17 cellular contexts compared by ENCODE assay signal in the genomic region with DNA sequence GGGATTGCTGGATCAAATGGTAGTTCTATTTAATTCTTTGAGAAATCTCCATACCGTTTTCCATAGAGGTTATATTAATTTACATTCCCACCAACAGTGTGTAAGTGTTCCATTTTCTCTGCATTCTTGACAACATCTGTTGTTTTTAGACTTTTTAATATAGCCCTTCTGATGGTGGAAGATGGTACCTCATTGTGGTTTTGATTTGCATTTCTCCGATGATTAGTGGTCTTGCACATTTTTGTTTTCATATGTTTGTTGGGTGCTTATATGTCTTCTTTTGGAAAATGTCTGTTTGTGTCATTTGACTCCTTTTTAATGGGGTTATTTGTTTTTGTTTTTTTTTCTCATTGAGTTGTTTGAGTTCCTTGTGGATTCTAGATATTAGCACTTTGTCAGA.
A peak's percentile ranks its signal among the peaks of the same experiment; 100 is the strongest.
DNase-seq lines count a peak whose midpoint lies in the region; ATAC-seq and FAIRE-seq lines count a peak whose summit lies in the region.
"Had no signal": no experiment of that assay in that cellular context is flagged by ENCODE, and none has a peak within 500 bp of the region (broad histone marks: within the 10 kb centered on the region; RNA-seq: fewer than 3 reads in every experiment).

No MANE protein-coding gene starts in this region.

- ATAC-seq in GM18502 (IDR thresholded peaks at IDR 0.05; ENCODE audit: poor library complexity, unreplicated experiment) (peak; percentile 42), GM19351 (IDR thresholded peaks at IDR 0.05; ENCODE audit: unreplicated experiment) (peak; percentile 49), HG03378 (IDR thresholded peaks at IDR 0.05; ENCODE audit: unreplicated experiment) (peak; percentile 73), GM21367 (IDR thresholded peaks at IDR 0.05; ENCODE audit: unreplicated experiment) (no peak)
- no peak for ATAC-seq in stimulated activated naive CD8-positive, alpha-beta T cell treated with anti-CD3 and anti-CD28 coated beads, Interleukin-15, amount 100 ng/mL, for 72 hours
- ATAC-seq: GM23338 had no signal

- peak; percentile 18 for FAIRE-seq in colon (lab: Jason Lieb, UNC)
- FAIRE-seq: A204.1 had no signal

- no peaks in the 10 kb centered on the region for H3K27me3 Mint-ChIP-seq in stimulated activated naive CD8-positive, alpha-beta T cell treated with anti-CD3 and anti-CD28 coated beads, Interleukin-15, amount 100 ng/mL, for 72 hours

- in situ Hi-C loops in G401 (cut with HindIII; ENCODE audit: low sequenced_read_pairs): no loop called here

- no peak for DNase-seq in G401 (ENCODE audit: low spot score)
- no peak for DNase-seq in stimulated activated naive CD8-positive, alpha-beta T cell treated with anti-CD3 and anti-CD28 coated beads, Interleukin-15, amount 100 ng/mL, for 72 hours
- DNase-seq: C1 segment of cervical spinal cord, DND-41, NCI-H1092, NCI-H146, NCI-H2081, NCI-H510A treated with DMSO at 0.1 percent for 48 hours, SHP77, SK-N-SH had no signal

- no peak overlapping the region for H3K4me3 Mint-ChIP-seq in stimulated activated naive CD8-positive, alpha-beta T cell treated with anti-CD3 and anti-CD28 coated beads, Interleukin-15, amount 100 ng/mL, for 72 hours
- H3K4me3 Mint-ChIP-seq: GM23338 had no signal

- no peak overlapping the region for H3K27ac Mint-ChIP-seq in stimulated activated naive CD8-positive, alpha-beta T cell treated with anti-CD3 and anti-CD28 coated beads, Interleukin-15, amount 100 ng/mL, for 72 hours
- H3K27ac Mint-ChIP-seq: GM23338 had no signal

- H3K9me3 Mint-ChIP-seq in stimulated activated naive CD8-positive, alpha-beta T cell treated with anti-CD3 and anti-CD28 coated beads, Interleukin-15, amount 100 ng/mL, for 72 hours: no peaks in the 10 kb centered on the region
- H3K9me3 Mint-ChIP-seq: GM23338 had no signal

- no peaks in the 10 kb centered on the region for H3K4me1 Mint-ChIP-seq in stimulated activated naive CD8-positive, alpha-beta T cell treated with anti-CD3 and anti-CD28 coated beads, Interleukin-15, amount 100 ng/mL, for 72 hours

Comparison
In these comparisons a context has a peak if more than half of its experiments do, and no peak if none do; other contexts are left out.
1. ATAC-seq: peak in GM18502 (single experiment), GM19351 (single experiment) and HG03378 (single experiment); none in GM21367 (single experiment) and stimulated activated naive CD8-positive, alpha-beta T cell treated with anti-CD3 and anti-CD28 coated beads, Interleukin-15, amount 100 ng/mL, for 72 hours (single experiment).